Comparison of ENCODE assay signal across 1 cellular context in the genomic region with DNA sequence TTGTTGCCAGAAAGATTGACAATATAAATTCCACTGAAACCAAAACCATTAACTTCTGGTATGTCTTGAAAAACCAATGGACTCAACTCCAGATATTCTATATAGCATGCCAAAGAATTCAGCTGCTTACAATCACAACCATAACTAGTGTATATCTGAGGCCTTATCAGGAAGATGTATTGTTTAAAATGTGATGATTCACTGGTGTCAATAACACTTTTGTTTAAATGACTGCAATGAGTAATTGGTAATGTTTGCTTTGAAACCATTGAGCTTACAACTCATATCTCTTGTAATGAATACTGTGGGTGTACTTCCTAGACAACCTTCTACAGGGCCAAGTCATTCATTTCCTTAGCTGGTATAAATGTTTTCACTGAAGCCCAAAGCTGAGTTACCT.
TF ChIP-seq lines count a peak whose summit lies in the region.

No MANE protein-coding gene starts in this region.

TF ChIP-seq in IMR-90, 13 proteins besides CTCF, POLR2A, EP300 and RAD21:
- TF ChIP-seq, protein P1, sequence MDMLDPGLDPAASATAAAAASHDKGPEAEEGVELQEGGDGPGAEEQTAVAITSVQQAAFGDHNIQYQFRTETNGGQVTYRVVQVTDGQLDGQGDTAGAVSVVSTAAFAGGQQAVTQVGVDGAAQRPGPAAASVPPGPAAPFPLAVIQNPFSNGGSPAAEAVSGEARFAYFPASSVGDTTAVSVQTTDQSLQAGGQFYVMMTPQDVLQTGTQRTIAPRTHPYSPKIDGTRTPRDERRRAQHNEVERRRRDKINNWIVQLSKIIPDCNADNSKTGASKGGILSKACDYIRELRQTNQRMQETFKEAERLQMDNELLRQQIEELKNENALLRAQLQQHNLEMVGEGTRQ (IDR thresholded peaks at IDR 0.05; ENCODE audit: low read depth, low read length): no peak
- no peak for TF ChIP-seq RCOR1 (IDR thresholded peaks at IDR 0.05; ENCODE audit: insufficient replicate concordance, low read length)
- TF ChIP-seq FOS (IDR thresholded peaks at IDR 0.05; ENCODE audit: low read depth, low read length): no peak
- no peak for TF ChIP-seq NFE2L2 (IDR thresholded peaks at IDR 0.05; ENCODE audit: low read depth, low read length)
- no peak for TF ChIP-seq CEBPB (IDR thresholded peaks at IDR 0.05; ENCODE audit: low read depth, low read length)
- TF ChIP-seq MAFK (IDR thresholded peaks at IDR 0.05; ENCODE audit: low read depth, low read length): no peak
- TF ChIP-seq SMC3 (IDR thresholded peaks at IDR 0.05; ENCODE audit: low read depth, low read length): no peak
- TF ChIP-seq RFX5 (IDR thresholded peaks at IDR 0.05; ENCODE audit: low read depth, low read length): no peak
- no peak for TF ChIP-seq CHD1 (IDR thresholded peaks at IDR 0.05; ENCODE audit: low read depth, low read length)
- no peak for TF ChIP-seq MXI1 (IDR thresholded peaks at IDR 0.05; ENCODE audit: borderline replicate concordance, low read depth, low read length)
- no peak for TF ChIP-seq MAZ (IDR thresholded peaks at IDR 0.05; ENCODE audit: borderline replicate concordance, low read depth, low read length)
- no peak for TF ChIP-seq BHLHE40 (IDR thresholded peaks at IDR 0.05; ENCODE audit: low read depth, low read length)
- TF ChIP-seq, protein P2, sequence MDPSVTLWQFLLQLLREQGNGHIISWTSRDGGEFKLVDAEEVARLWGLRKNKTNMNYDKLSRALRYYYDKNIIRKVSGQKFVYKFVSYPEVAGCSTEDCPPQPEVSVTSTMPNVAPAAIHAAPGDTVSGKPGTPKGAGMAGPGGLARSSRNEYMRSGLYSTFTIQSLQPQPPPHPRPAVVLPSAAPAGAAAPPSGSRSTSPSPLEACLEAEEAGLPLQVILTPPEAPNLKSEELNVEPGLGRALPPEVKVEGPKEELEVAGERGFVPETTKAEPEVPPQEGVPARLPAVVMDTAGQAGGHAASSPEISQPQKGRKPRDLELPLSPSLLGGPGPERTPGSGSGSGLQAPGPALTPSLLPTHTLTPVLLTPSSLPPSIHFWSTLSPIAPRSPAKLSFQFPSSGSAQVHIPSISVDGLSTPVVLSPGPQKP (IDR thresholded peaks at IDR 0.05; ENCODE audit: borderline replicate concordance, low read depth, low read length): no peak
TF ChIP-seq in IMR-90: peak in this region for 0.
